ENCODE assay signal across 15 cellular contexts in the genomic region with DNA sequence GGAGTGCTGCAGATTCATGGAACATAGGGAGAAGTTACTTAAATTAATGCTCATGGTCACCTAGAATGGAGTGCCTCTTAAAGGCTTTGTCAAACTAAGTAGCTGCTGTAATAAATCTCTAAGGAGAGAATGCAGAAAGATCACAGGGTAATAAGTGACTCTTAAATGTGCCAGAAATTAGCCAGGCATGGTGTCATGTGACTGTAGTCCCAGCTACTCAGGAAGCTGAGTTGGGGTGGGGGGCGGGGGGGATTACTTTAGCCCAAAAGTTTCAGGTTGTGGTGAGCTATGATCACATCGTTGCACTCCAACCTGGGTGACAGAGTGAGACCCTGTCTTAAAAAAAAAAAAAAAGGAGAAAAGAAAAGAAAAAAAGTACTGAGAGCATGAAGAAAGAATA.
"Had no signal": no experiment of that assay in that cellular context is flagged by ENCODE, and none has a peak within 500 bp of the region (broad histone marks: within the 10 kb centered on the region; RNA-seq: fewer than 3 reads in every experiment).

No MANE protein-coding gene starts in this region.

- H3K27ac Mint-ChIP-seq: activated T-helper 17 cell treated with anti-CD3 and anti-CD28 coated beads, Interleukin-2, amount 50 U/mL, for 72 hours; memory B cell; nephron progenitor cell had no signal

- H3K36me3 ChIP-seq: brain microvascular endothelial cell, gastrocnemius medialis, left ventricle myocardium inferior, sigmoid colon, thoracic aorta, upper lobe of right lung had no signal

- H3K4me3 Mint-ChIP-seq: activated T-helper 17 cell treated with anti-CD3 and anti-CD28 coated beads, Interleukin-2, amount 50 U/mL, for 72 hours; memory B cell; nephron progenitor cell had no signal

- H3K4me1 Mint-ChIP-seq: activated T-helper 17 cell treated with anti-CD3 and anti-CD28 coated beads, Interleukin-2, amount 50 U/mL, for 72 hours had no signal

- H3K9me3 Mint-ChIP-seq: activated T-helper 17 cell treated with anti-CD3 and anti-CD28 coated beads, Interleukin-2, amount 50 U/mL, for 72 hours; memory B cell; nephron progenitor cell had no signal

- H3K4me3 ChIP-seq: gastrocnemius medialis, left ventricle myocardium inferior, sigmoid colon, thoracic aorta, upper lobe of right lung had no signal

- H3K4me1 ChIP-seq: gastrocnemius medialis, left ventricle myocardium inferior, sigmoid colon, upper lobe of right lung had no signal

- DNase-seq: activated CD4-positive, alpha-beta T cell treated with anti-CD3 and anti-CD28 coated beads for 1 hour; activated CD4-positive, alpha-beta T cell treated with anti-CD3 and anti-CD28 coated beads, Interleukin-2, amount 50 U/mL, for 4 hours; activated naive CD4-positive, alpha-beta T cell treated with Interleukin-2 at 50 U/mL for 16 hours; cortex of kidney; effector CD8-positive, alpha-beta T cell; gastrocnemius medialis; left ventricle myocardium inferior; nephron progenitor cell; sigmoid colon; stimulated activated CD4-positive, alpha-beta T cell treated with anti-CD3 and anti-CD28 coated beads, Interleukin-2, amount 100 ng/mL, for 24 hours; upper lobe of right lung had no signal

- ATAC-seq: activated T-helper 17 cell treated with anti-CD3 and anti-CD28 coated beads, Interleukin-2, amount 50 U/mL, for 72 hours; gastrocnemius medialis; upper lobe of right lung had no signal

- H3K9me3 ChIP-seq: gastrocnemius medialis, left ventricle myocardium inferior, sigmoid colon, thoracic aorta, upper lobe of right lung had no signal

- H3K27me3 ChIP-seq: gastrocnemius medialis, sigmoid colon, upper lobe of right lung had no signal
